ENCODE assay signal across 25 cellular contexts in the genomic region with DNA sequence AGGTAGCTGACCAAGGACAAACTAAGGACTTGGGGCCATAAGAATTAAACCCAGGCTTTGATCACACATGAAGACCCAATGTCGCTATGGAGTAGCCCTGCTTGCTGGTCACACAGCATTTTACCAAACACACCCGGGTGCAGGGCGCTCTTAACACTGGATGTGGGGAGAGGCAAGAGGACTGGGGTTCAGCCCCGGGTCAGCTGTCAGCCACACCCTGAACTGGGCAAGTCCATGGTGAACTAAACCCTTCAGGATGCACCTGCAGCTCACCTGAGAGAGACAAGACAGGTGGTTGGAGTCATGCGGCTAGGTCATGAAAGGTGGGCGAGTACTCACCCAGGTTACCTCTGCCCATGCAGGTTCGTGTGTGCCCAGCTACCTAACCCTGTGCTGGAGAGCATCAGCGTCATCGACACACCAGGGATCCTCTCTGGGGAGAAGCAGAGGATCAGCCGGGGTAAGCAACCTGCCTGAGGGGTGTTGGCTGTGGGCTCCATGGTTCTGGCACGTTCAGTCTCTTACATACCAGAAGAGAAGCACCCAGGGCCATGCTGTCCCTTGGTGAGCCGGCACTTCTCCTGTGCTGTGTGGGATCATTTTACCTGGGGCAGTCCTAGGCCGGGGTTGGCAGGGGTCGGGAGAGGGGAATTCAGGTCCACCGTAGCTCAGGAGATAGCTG.
"Had no signal": no experiment of that assay in that cellular context is flagged by ENCODE, and none has a peak within 500 bp of the region (broad histone marks: within the 10 kb centered on the region; RNA-seq: fewer than 3 reads in every experiment).

No MANE protein-coding gene starts in this region.

- FAIRE-seq: colon, small intestine had no signal

- H3K9me3 Mint-ChIP-seq: activated CD4-positive, alpha-beta memory T cell treated with anti-CD3 and anti-CD28 coated beads for 36 hours; activated naive CD4-positive, alpha-beta T cell treated with anti-CD3 and anti-CD28 coated beads, Interleukin-2, amount 50 U/mL, for 72 hours; brain; central memory CD8-positive, alpha-beta T cell; effector memory CD8-positive, alpha-beta T cell; type B pancreatic cell had no signal

- ATAC-seq: activated naive CD4-positive, alpha-beta T cell treated with anti-CD3 and anti-CD28 coated beads, Interleukin-2, amount 50 U/mL, for 72 hours; effector memory CD8-positive, alpha-beta T cell; gastroesophageal sphincter; left ventricle myocardium superior; mucosa of descending colon; sciatic nerve; SK-N-SH treated with all-trans-retinoic acid at 6 μM for 48 hours had no signal

- H3K4me3 ChIP-seq: dorsolateral prefrontal cortex, gastroesophageal sphincter, mucosa of descending colon, thoracic aorta had no signal

- H3K27ac Mint-ChIP-seq: activated CD4-positive, alpha-beta memory T cell treated with anti-CD3 and anti-CD28 coated beads for 36 hours; brain; effector memory CD8-positive, alpha-beta T cell; type B pancreatic cell had no signal

- H3K4me1 ChIP-seq: gastroesophageal sphincter had no signal

- H3K4me1 Mint-ChIP-seq: brain; central memory CD8-positive, alpha-beta T cell had no signal

- H3K27ac ChIP-seq: dorsolateral prefrontal cortex, gastroesophageal sphincter, thoracic aorta had no signal

- H3K36me3 Mint-ChIP-seq: activated CD4-positive, alpha-beta memory T cell treated with anti-CD3 and anti-CD28 coated beads for 36 hours; activated naive CD4-positive, alpha-beta T cell treated with anti-CD3 and anti-CD28 coated beads, Interleukin-2, amount 50 U/mL, for 72 hours had no signal

- DNase-seq: activated CD4-positive, alpha-beta memory T cell treated with anti-CD3 and anti-CD28 coated beads for 36 hours; activated CD4-positive, alpha-beta T cell treated with anti-CD3 and anti-CD28 coated beads for 4 hours; activated gamma-delta T cell; activated T-cell treated with anti-CD3 and anti-CD28 coated beads for 4 hours; aorta; dorsolateral prefrontal cortex; effector memory CD8-positive, alpha-beta T cell; hypothalamus; left ventricle myocardium superior; mammary epithelial cell; mucosa of descending colon; occipital lobe; small intestine; stimulated activated CD4-positive, alpha-beta T cell treated with anti-CD3 and anti-CD28 coated beads, Interleukin-2, amount 100 ng/mL, for 24 hours; stimulated activated naive CD4-positive, alpha-beta T cell treated with Interleukin-2 at 50 U/mL for 16 hours; T-helper 9 cell had no signal

- H3K27me3 ChIP-seq: dorsolateral prefrontal cortex, gastroesophageal sphincter had no signal

- H3K9me3 ChIP-seq: gastroesophageal sphincter, mucosa of descending colon, thoracic aorta had no signal

- H3K4me3 Mint-ChIP-seq: activated CD4-positive, alpha-beta memory T cell treated with anti-CD3 and anti-CD28 coated beads for 36 hours; brain; central memory CD8-positive, alpha-beta T cell; effector memory CD8-positive, alpha-beta T cell; type B pancreatic cell had no signal

- H3K27me3 Mint-ChIP-seq: activated CD4-positive, alpha-beta memory T cell treated with anti-CD3 and anti-CD28 coated beads for 36 hours; brain; central memory CD8-positive, alpha-beta T cell; effector memory CD8-positive, alpha-beta T cell; type B pancreatic cell had no signal
